In genomic region chr1:223831755-223832636, GRCh38 we compare ENCODE assay signal across 9 cellular contexts. TPM values are rescaled to one million over a fixed set of nuclear protein-coding genes. Genes with fewer than 3 reads are reported as not detected.
A peak's percentile ranks its signal among the peaks of the same experiment; 100 is the strongest.
DNase-seq lines count a peak whose midpoint lies in the region; ATAC-seq and TF ChIP-seq lines count a peak whose summit lies in the region.
"Had no signal": no experiment of that assay in that cellular context is flagged by ENCODE, and none has a peak within 500 bp of the region (broad histone marks: within the 10 kb centered on the region; RNA-seq: fewer than 3 reads in every experiment).

No MANE protein-coding gene starts in this region.

- H4K8ac ChIP-seq in neuronal stem cell (ENCODE audit: low read depth, low read length) = no peak overlapping the region

- H3K27ac ChIP-seq in CD4-positive, CD25-positive, alpha-beta regulatory T cell (ENCODE audit: insufficient read depth, low read length, poor library complexity, severe bottlenecking) = peak overlapping the region; percentile 77
- H3K27ac ChIP-seq in left ventricle myocardium inferior (replicated peaks) = peak overlapping the region; percentile 50
- peak overlapping the region; percentile 47 to 55 for H3K27ac ChIP-seq in testis
- H3K27ac ChIP-seq in neuronal stem cell (replicated peaks; ENCODE audit: low read length) = no peak overlapping the region

- POLR2A ChIA-PET in activated CD8-positive, alpha-beta T cell treated with anti-CD3 and anti-CD28 coated beads for 36 hours (lab: Charles Lee) = interaction anchor here (0.6 to 6.2 kb wide), 3 partner anchors 13 to 129 kb away, joined by 3 to 83 read pairs (median 7); partner anchors contain the start of gene TP53BP2

- H3K9me3 ChIP-seq in CD4-positive, CD25-positive, alpha-beta regulatory T cell (ENCODE audit: control insufficient read depth in 2 of 2, low read length in 2 of 2) = no peaks in the 10 kb centered on the region
- H3K9me3 ChIP-seq in left ventricle myocardium inferior (replicated peaks) = no peaks in the 10 kb centered on the region
- no peaks in the 10 kb centered on the region for H3K9me3 ChIP-seq in testis
- H3K9me3 ChIP-seq in neuronal stem cell (replicated peaks in 1 of 2; ENCODE audit: control insufficient read depth in 2 of 2, insufficient read depth in 1 of 2, low read depth in 1 of 2, low read length in 2 of 2) = no peaks in the 10 kb centered on the region
- H3K9me3 ChIP-seq: HAP-1 had no signal

- H3K14ac ChIP-seq in neuronal stem cell (ENCODE audit: low read length) = no peak overlapping the region

- H3K4ac ChIP-seq in neuronal stem cell (ENCODE audit: low read length) = no peak overlapping the region

- no peak overlapping the region for H2AFZ ChIP-seq in neuronal stem cell (ENCODE audit: low read length)

- no peak for TF ChIP-seq POLR2A in testis (IDR thresholded peaks at IDR 0.05)

- no peak overlapping the region for H3K4me2 ChIP-seq in neuronal stem cell (ENCODE audit: insufficient read depth, low read length, poor library complexity, severe bottlenecking)

- H3K36me3 Mint-ChIP-seq in CD4-positive, CD25-positive, alpha-beta regulatory T cell = no peaks in the 10 kb centered on the region
- H3K36me3 Mint-ChIP-seq in activated CD8-positive, alpha-beta T cell treated with anti-CD3 and anti-CD28 coated beads for 36 hours (ENCODE audit: low read depth) = peaks cover 6% of the 10 kb centered on the region

- WGBS in testis, 2 donors = 49 to 55% methylated on average over 3 of the region's 3 CpGs
- no CpG with 5 or more reads among the region's 3 CpGs for WGBS in neuronal stem cell (ENCODE audit: extremely low coverage in 2 of 2, insufficient read length in 2 of 2, insufficient replicate concordance in 1 of 2), 2 donors

- no peak overlapping the region for H3K18ac ChIP-seq in neuronal stem cell (ENCODE audit: low read length)

- H3K27ac Mint-ChIP-seq in CD4-positive, CD25-positive, alpha-beta regulatory T cell = peak overlapping the region; percentile 80 to 90 (median 85)
- peak overlapping the region; percentile 97 for H3K27ac Mint-ChIP-seq in activated CD8-positive, alpha-beta T cell treated with anti-CD3 and anti-CD28 coated beads for 36 hours

- TF ChIP-seq CTCF in activated CD8-positive, alpha-beta T cell treated with anti-CD3 and anti-CD28 coated beads for 36 hours (IDR thresholded peaks at IDR 0.05) = no peak
- TF ChIP-seq CTCF in left ventricle myocardium inferior (IDR thresholded peaks at IDR 0.05; ENCODE audit: borderline replicate concordance) = no peak
- TF ChIP-seq CTCF in testis (IDR thresholded peaks at IDR 0.05) = no peak

- no peak overlapping the region for H2BK5ac ChIP-seq in neuronal stem cell (ENCODE audit: low read length)

- no peaks in the 10 kb centered on the region for H3K27me3 ChIP-seq in CD4-positive, CD25-positive, alpha-beta regulatory T cell (ENCODE audit: control insufficient read depth, insufficient read depth, low read length)
- H3K27me3 ChIP-seq in left ventricle myocardium inferior (ENCODE audit: low read depth) (no peaks in the 10 kb centered on the region), testis (no peaks in the 10 kb centered on the region), neuronal stem cell (ENCODE audit: control insufficient read depth in 3 of 3, insufficient read depth in 3 of 3, low read depth in 1 of 3, low read length in 3 of 3) (no peaks in the 10 kb centered on the region)

- no peak overlapping the region for H3K23ac ChIP-seq in neuronal stem cell (ENCODE audit: low read depth, low read length, poor library complexity)

- intact Hi-C loops in activated CD8-positive, alpha-beta T cell treated with anti-CD3 and anti-CD28 coated beads for 36 hours (cut with micrococcal nuclease) = loop anchor here (10.0 kb wide), 1 partner anchor 127 kb away; no protein-coding TSS in a partner anchor
- intact Hi-C loops in left ventricle myocardium inferior (cut with micrococcal nuclease) = no loop called here
- intact Hi-C loops in testis (cut with DNase I; ENCODE audit: low total_unique reads) = no loop called here

- H2BK12ac ChIP-seq in neuronal stem cell (ENCODE audit: low read length) = no peak overlapping the region

- peaks cover 5% of the 10 kb centered on the region for H3K79me1 ChIP-seq in neuronal stem cell (ENCODE audit: low read depth, low read length)

- peaks cover 49% of the 10 kb centered on the region for H3K4me1 ChIP-seq in CD4-positive, CD25-positive, alpha-beta regulatory T cell (ENCODE audit: control insufficient read depth, insufficient read depth, low read length, poor library complexity, severe bottlenecking)
- peaks cover 74% of the 10 kb centered on the region for H3K4me1 ChIP-seq in left ventricle myocardium inferior
- H3K4me1 ChIP-seq in testis = peaks cover 25% of the 10 kb centered on the region
- H3K4me1 ChIP-seq in neuronal stem cell (ENCODE audit: control insufficient read depth in 2 of 2, insufficient read depth in 1 of 2, low read depth in 1 of 2, low read length in 2 of 2) = peaks cover 0 to 5% of the 10 kb centered on the region in 2 donors

- no peaks in the 10 kb centered on the region for H3K9me3 Mint-ChIP-seq in CD4-positive, CD25-positive, alpha-beta regulatory T cell
- H3K9me3 Mint-ChIP-seq in activated CD8-positive, alpha-beta T cell treated with anti-CD3 and anti-CD28 coated beads for 36 hours = no peaks in the 10 kb centered on the region

- no peaks in the 10 kb centered on the region for H3K27me3 Mint-ChIP-seq in CD4-positive, CD25-positive, alpha-beta regulatory T cell
- no peaks in the 10 kb centered on the region for H3K27me3 Mint-ChIP-seq in activated CD8-positive, alpha-beta T cell treated with anti-CD3 and anti-CD28 coated beads for 36 hours

- H3K36me3 ChIP-seq in CD4-positive, CD25-positive, alpha-beta regulatory T cell (ENCODE audit: control insufficient read depth, insufficient read depth, low read length) = no peaks in the 10 kb centered on the region
- H3K36me3 ChIP-seq in left ventricle myocardium inferior = no peaks in the 10 kb centered on the region
- no peaks in the 10 kb centered on the region for H3K36me3 ChIP-seq in testis (ENCODE audit: low read depth, missing control alignments)
- H3K36me3 ChIP-seq in neuronal stem cell (replicated peaks in 1 of 2; ENCODE audit: control insufficient read depth in 2 of 2, insufficient read depth in 2 of 2, low read length in 2 of 2) = peaks cover 0 to 11% of the 10 kb centered on the region in 2 donors
- H3K36me3 ChIP-seq: HAP-1 had no signal

- no peak overlapping the region for H3K9ac ChIP-seq in neuronal stem cell (ENCODE audit: low read depth, low read length, poor library complexity)

- H2AK5ac ChIP-seq in neuronal stem cell (ENCODE audit: low read depth, low read length) = no peak overlapping the region

- no peak overlapping the region for H2BK120ac ChIP-seq in neuronal stem cell (ENCODE audit: low read depth, low read length)

- H3K4me3 Mint-ChIP-seq in CD4-positive, CD25-positive, alpha-beta regulatory T cell = peak overlapping the region; percentile 5 to 86 (median 40)
- peak overlapping the region; percentile 66 for H3K4me3 Mint-ChIP-seq in activated CD8-positive, alpha-beta T cell treated with anti-CD3 and anti-CD28 coated beads for 36 hours

- no peak overlapping the region for H4K91ac ChIP-seq in neuronal stem cell (ENCODE audit: low read depth, low read length, poor library complexity)

- H3K4me3 ChIP-seq in CD4-positive, CD25-positive, alpha-beta regulatory T cell (ENCODE audit: low read depth, low read length) = peak overlapping the region; percentile 50
- no peak overlapping the region for H3K4me3 ChIP-seq in left ventricle myocardium inferior
- no peak overlapping the region for H3K4me3 ChIP-seq in testis
- no peak overlapping the region for H3K4me3 ChIP-seq in neuronal stem cell (ENCODE audit: low read length in 2 of 2)
- H3K4me3 ChIP-seq: HAP-1 had no signal

- ATAC-seq in CD4-positive, CD25-positive, alpha-beta regulatory T cell (ENCODE audit: low read depth in 2 of 2) = peak; percentile 79
- peak; percentile 47 for ATAC-seq in HG02938 (IDR thresholded peaks at IDR 0.05; ENCODE audit: unreplicated experiment)
- peak; percentile 69 for ATAC-seq in activated CD8-positive, alpha-beta T cell treated with anti-CD3 and anti-CD28 coated beads for 36 hours

- H2BK15ac ChIP-seq in neuronal stem cell (ENCODE audit: low read length) = no peak overlapping the region

- DNase-seq in CD4-positive, CD25-positive, alpha-beta regulatory T cell = peak in 1 of 3 donors; percentile 24
- DNase-seq in activated CD8-positive, alpha-beta T cell treated with anti-CD3 and anti-CD28 coated beads for 36 hours = no peak
- no peak for DNase-seq in left ventricle myocardium inferior
- no peak for DNase-seq in testis
- no peak for DNase-seq in UCSD-AML1 (lab: John Stamatoyannopoulos, UW; ENCODE audit: unreplicated experiment)
- DNase-seq in neuronal stem cell (ENCODE audit: low spot score) = no peak
- no peak for DNase-seq in superior temporal gyrus (ENCODE audit: extremely low spot score)

- peaks cover 11 to 30% (median 18%) of the 10 kb centered on the region in 4 donors for H3K4me1 Mint-ChIP-seq in CD4-positive, CD25-positive, alpha-beta regulatory T cell
- H3K4me1 Mint-ChIP-seq in activated CD8-positive, alpha-beta T cell treated with anti-CD3 and anti-CD28 coated beads for 36 hours (ENCODE audit: low read depth) = peaks cover 22% of the 10 kb centered on the region

- CTCF ChIA-PET in activated CD8-positive, alpha-beta T cell treated with anti-CD3 and anti-CD28 coated beads for 36 hours (lab: Charles Lee) = interaction anchor here (1.0 kb wide), 1 partner anchor 56 kb away, joined by 3 read pairs; no protein-coding TSS in a partner anchor

RNA-seq across cellular contexts. Expression of gene TP53BP2, which starts 13.8 kb away (rescaled TPM):
- 93.5 TPM for total RNA-seq in CD4-positive, CD25-positive, alpha-beta regulatory T cell
- polyA plus RNA-seq in CD4-positive, CD25-positive, alpha-beta regulatory T cell = 1 to 10 TPM; 7.4 to 8.7 (median 7.9) TPM
- total RNA-seq in activated CD8-positive, alpha-beta T cell treated with anti-CD3 and anti-CD28 coated beads for 36 hours = 10 to 100 TPM; 28.3 to 34.5 TPM
- total RNA-seq in left ventricle myocardium inferior = 19.0 TPM
- 10 to 100 TPM; 64.3 to 99.3 TPM for total RNA-seq in testis
- 29.6 TPM for polyA plus RNA-seq in testis (ENCODE audit: insufficient read depth, low read depth, low replicate concordance)
- 29.3 TPM for polyA plus RNA-seq in neuronal stem cell (2013, experiment 1 of 2)
- 30.6 TPM for polyA plus RNA-seq in neuronal stem cell (2013, experiment 2 of 2)
